Comparison of ENCODE assay signal across 8 cellular contexts in genomic region chr16:31071861-31072260, GRCh38. TPM values are rescaled to one million over a fixed set of nuclear protein-coding genes. Genes with fewer than 3 reads are reported as not detected.
DNase-seq lines count a peak whose midpoint lies in the region; ATAC-seq and TF ChIP-seq lines count a peak whose summit lies in the region.

No MANE protein-coding gene starts in this region.

- no peaks in the 10 kb centered on the region for H3K9me3 Mint-ChIP-seq in activated CD8-positive, alpha-beta T cell treated with anti-CD3 and anti-CD28 coated beads for 36 hours

- peak overlapping the region; percentile 96 for H3K4me3 Mint-ChIP-seq in activated CD8-positive, alpha-beta T cell treated with anti-CD3 and anti-CD28 coated beads for 36 hours

- TF ChIP-seq CTCF in AG04449 (IDR thresholded peaks at IDR 0.05; ENCODE audit: insufficient read depth, low read length, missing control alignments) (no peak), GM13976 (IDR thresholded peaks at IDR 0.05; ENCODE audit: borderline replicate concordance, control extremely low read depth, extremely low read depth, insufficient read depth, missing control alignments) (no peak), sigmoid colon (IDR thresholded peaks at IDR 0.05) (no peak)
- TF ChIP-seq CTCF in activated CD8-positive, alpha-beta T cell treated with anti-CD3 and anti-CD28 coated beads for 36 hours (IDR thresholded peaks at IDR 0.05), result no peak

- H3K27ac Mint-ChIP-seq in activated CD8-positive, alpha-beta T cell treated with anti-CD3 and anti-CD28 coated beads for 36 hours, result peak overlapping the region; percentile 97

- 27 to 48% methylated on average over 4 of the region's 4 CpGs for WGBS in sigmoid colon, 2 donors

- intact Hi-C loops in activated CD8-positive, alpha-beta T cell treated with anti-CD3 and anti-CD28 coated beads for 36 hours (cut with micrococcal nuclease), result loop anchor here (5.0 kb wide), 1 partner anchor 40 kb away; the partner anchor contains the start of gene STX4
- intact Hi-C loops in sigmoid colon (cut with DNase I), result loop anchor here (2.0 kb wide), 1 partner anchor 71 kb away; no protein-coding TSS in a partner anchor

- no peak for ATAC-seq in activated CD8-positive, alpha-beta T cell treated with anti-CD3 and anti-CD28 coated beads for 36 hours

- H3K27me3 Mint-ChIP-seq in activated CD8-positive, alpha-beta T cell treated with anti-CD3 and anti-CD28 coated beads for 36 hours, result no peaks in the 10 kb centered on the region

- TF ChIP-seq POLR2A in sigmoid colon (IDR thresholded peaks at IDR 0.05), result no peak

- H3K9me3 ChIP-seq in sigmoid colon, result no peaks in the 10 kb centered on the region

- no peak for DNase-seq in AG04449 (ENCODE audit: low read depth, low spot score)
- DNase-seq in H4 (ENCODE audit: low spot score), result peak; percentile 65
- no peak for DNase-seq in activated CD8-positive, alpha-beta T cell treated with anti-CD3 and anti-CD28 coated beads for 36 hours
- DNase-seq in iris pigment epithelial cell (ENCODE audit: low read depth), result peak; percentile 86
- DNase-seq in GM13976 (ENCODE audit: low spot score), result no peak
- no peak for DNase-seq in sigmoid colon
- no peak for DNase-seq in KG1 (lab: John Stamatoyannopoulos, UW)
- no peak for DNase-seq in activated CD4-positive, CD25-positive, alpha-beta regulatory T cell treated with anti-CD3 and anti-CD28 coated beads, Interleukin-2, amount 50 U/mL, for 72 hours

- peaks cover 18% of the 10 kb centered on the region for H3K36me3 Mint-ChIP-seq in activated CD8-positive, alpha-beta T cell treated with anti-CD3 and anti-CD28 coated beads for 36 hours (ENCODE audit: low read depth)

- peaks cover 35% of the 10 kb centered on the region for H3K4me1 Mint-ChIP-seq in activated CD8-positive, alpha-beta T cell treated with anti-CD3 and anti-CD28 coated beads for 36 hours (ENCODE audit: low read depth)

- CTCF ChIA-PET in AG04449 (lab: Yijun Ruan, JAX), result interaction anchor here (0.9 to 4.2 kb wide), 5 partner anchors 9 to 109 kb away, joined by 3 to 40 read pairs (median 3); partner anchors contain the start of gene HSD3B7
- CTCF ChIA-PET in activated CD8-positive, alpha-beta T cell treated with anti-CD3 and anti-CD28 coated beads for 36 hours (lab: Charles Lee), result interaction anchor here (0.6 to 2.3 kb wide), 2 partner anchors 70 to 335 kb away, joined by 3 to 6 read pairs; no protein-coding TSS in a partner anchor

- H3K4me1 ChIP-seq in sigmoid colon, result peaks cover 0 to 31% (median 27%) of the 10 kb centered on the region in 4 donors

- peak overlapping the region in 2 of 4 donors; percentile 93 to 96 for H3K27ac ChIP-seq in sigmoid colon

- H3K36me3 ChIP-seq in sigmoid colon, result peaks cover 4 to 9% (median 8%) of the 10 kb centered on the region in 4 donors

- TF ChIP-seq EP300 in sigmoid colon (IDR thresholded peaks at IDR 0.05), result no peak

- no peaks in the 10 kb centered on the region for H3K27me3 ChIP-seq in sigmoid colon

- POLR2A ChIA-PET in AG04449 (lab: Yijun Ruan, JAX), result interaction anchor here (1.0 to 1.3 kb wide), 4 partner anchors 14 to 118 kb away, joined by 3 to 4 read pairs (median 3); no protein-coding TSS in a partner anchor
- POLR2A ChIA-PET in activated CD8-positive, alpha-beta T cell treated with anti-CD3 and anti-CD28 coated beads for 36 hours (lab: Charles Lee), result interaction anchor here (0.9 to 2.9 kb wide), 6 partner anchors 13 to 203 kb away, joined by 3 to 22 read pairs (median 4); no protein-coding TSS in a partner anchor

- in situ Hi-C loops in GM13976 (cut with MboI; ENCODE audit: low sequenced_read_pairs, unreplicated experiment), result no loop called here

- H3K4me3 ChIP-seq in AG04449 (ENCODE audit: low read depth, low read length), result peak overlapping the region; percentile 98
- peak overlapping the region in 2 of 4 donors; percentile 91 to 99 for H3K4me3 ChIP-seq in sigmoid colon

RNA-seq across cellular contexts. Expression of gene ZNF668, which starts 2.2 kb away (rescaled TPM):
- 5.6 and 7.0 TPM in 2 replicates for total RNA-seq in H4 (2014; rRNA removed; shearing (Covaris generic))
- 10 to 100 TPM; 16.2 to 18.8 TPM for total RNA-seq in activated CD8-positive, alpha-beta T cell treated with anti-CD3 and anti-CD28 coated beads for 36 hours
- total RNA-seq in sigmoid colon, result 10 to 100 TPM in 1 of 4 donors, 1 to 10 TPM in 3; 5.2 to 12.5 (median 7.7) TPM
- 10 to 100 TPM in 1 of 3 donors, 1 to 10 TPM in 2; 4.8 to 11.7 (median 4.9) TPM for polyA plus RNA-seq in sigmoid colon

RNA-seq across cellular contexts. Expression of gene ZNF646, which starts 2.4 kb away (rescaled TPM):
- 6.4 and 6.9 TPM in 2 replicates for total RNA-seq in H4 (2014; rRNA removed; shearing (Covaris generic))
- 10 to 100 TPM; 22.0 to 24.4 TPM for total RNA-seq in activated CD8-positive, alpha-beta T cell treated with anti-CD3 and anti-CD28 coated beads for 36 hours
- 10 to 100 TPM in 1 of 4 donors, 1 to 10 TPM in 3; 8.3 to 12.2 (median 8.8) TPM for total RNA-seq in sigmoid colon
- 10 to 100 TPM in 1 of 3 donors, 1 to 10 TPM in 2; 1.8 to 15.0 (median 4.9) TPM for polyA plus RNA-seq in sigmoid colon

RNA-seq across cellular contexts. Expression of gene PRSS53, which starts 16.9 kb away (rescaled TPM):
- 0.14 and 0.31 TPM in 2 replicates for total RNA-seq in H4 (2014; rRNA removed; shearing (Covaris generic))
- total RNA-seq in activated CD8-positive, alpha-beta T cell treated with anti-CD3 and anti-CD28 coated beads for 36 hours, result 1 to 10 TPM; 5.5 to 8.6 TPM
- total RNA-seq in sigmoid colon, result 1 to 10 TPM; 1.1 to 9.1 (median 2.6) TPM
- 1 to 10 TPM in 1 of 3 donors, not detected in 2; 2.0 TPM for polyA plus RNA-seq in sigmoid colon

RNA-seq across cellular contexts. Expression of gene VKORC1, which starts 22.7 kb away (rescaled TPM):
- 75.1 and 81.7 TPM in 2 replicates for total RNA-seq in H4 (2014; rRNA removed; shearing (Covaris generic))
- 10 to 100 TPM; 68.5 to 71.5 TPM for total RNA-seq in activated CD8-positive, alpha-beta T cell treated with anti-CD3 and anti-CD28 coated beads for 36 hours
- 100 to 1,000 TPM; 107 to 165 (median 116) TPM for total RNA-seq in sigmoid colon
- polyA plus RNA-seq in sigmoid colon, result 10 to 100 TPM; 30.5 to 66.5 (median 45.6) TPM

RNA-seq across cellular contexts. Expression of gene BCKDK, which starts 36.3 kb away (rescaled TPM):
- total RNA-seq in H4 (2014; rRNA removed; shearing (Covaris generic)), result 32.7 and 38.6 TPM in 2 replicates
- total RNA-seq in activated CD8-positive, alpha-beta T cell treated with anti-CD3 and anti-CD28 coated beads for 36 hours, result 10 to 100 TPM; 55.1 to 58.7 TPM
- total RNA-seq in sigmoid colon, result 10 to 100 TPM; 29.5 to 42.7 (median 33.7) TPM
- polyA plus RNA-seq in sigmoid colon, result 10 to 100 TPM; 21.6 to 33.2 (median 32.1) TPM

Comparison
In these comparisons a context has a peak if more than half of its experiments do, and no peak if none do; other contexts are left out.
1. DNase-seq: peak in H4 (single experiment) and iris pigment epithelial cell (single experiment); none in AG04449 (single experiment), activated CD8-positive, alpha-beta T cell treated with anti-CD3 and anti-CD28 coated beads for 36 hours (single experiment), GM13976 (single experiment), sigmoid colon (single experiment), KG1 (single experiment) and activated CD4-positive, CD25-positive, alpha-beta regulatory T cell treated with anti-CD3 and anti-CD28 coated beads, Interleukin-2, amount 50 U/mL, for 72 hours (single experiment).